ENCODE assay signal across 19 cellular contexts in the genomic region with DNA sequence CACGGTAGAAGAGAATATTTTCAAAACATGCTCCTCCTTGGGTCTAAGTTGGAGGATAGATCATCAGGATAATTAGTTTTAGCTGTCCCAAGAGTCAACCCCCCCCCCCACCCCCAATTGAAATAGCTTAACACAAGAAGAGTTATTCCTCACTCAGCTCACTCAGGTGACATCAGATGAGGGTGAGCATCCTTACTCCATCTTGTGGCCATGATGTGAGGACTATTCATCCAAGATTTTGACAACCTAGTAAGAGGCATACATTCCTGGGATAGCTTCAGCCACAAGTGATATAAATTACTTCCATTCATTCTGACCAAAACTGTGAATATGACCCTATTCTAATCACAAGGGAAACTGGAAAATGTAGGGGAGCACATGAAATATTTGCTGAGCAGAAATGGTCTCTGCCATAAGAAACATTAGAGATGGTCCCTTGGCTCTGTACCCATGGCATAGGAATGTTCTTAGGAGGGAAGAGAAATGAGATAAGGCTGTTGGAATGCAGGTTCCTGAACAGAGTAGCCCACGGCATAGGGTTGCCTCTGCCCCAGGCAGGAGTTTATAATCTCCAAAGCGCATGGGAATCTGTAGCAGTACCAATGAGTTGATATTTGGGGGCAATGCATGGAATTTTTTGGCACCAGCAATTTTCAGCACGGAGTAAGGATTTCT.
DNase-seq lines count a peak whose midpoint lies in the region; TF ChIP-seq lines count a peak whose summit lies in the region.
"Had no signal": no experiment of that assay in that cellular context is flagged by ENCODE, and none has a peak within 500 bp of the region (broad histone marks: within the 10 kb centered on the region; RNA-seq: fewer than 3 reads in every experiment).

No MANE protein-coding gene starts in this region.

- no peak overlapping the region for H2BK15ac ChIP-seq in mesendoderm (replicated peaks; ENCODE audit: low read depth)

- H3K27ac Mint-ChIP-seq in type B pancreatic cell = peak overlapping the region; percentile 13
- H3K27ac Mint-ChIP-seq: CD4-positive, CD25-positive, alpha-beta regulatory T cell; H9 had no signal

- H2BK120ac ChIP-seq in mesendoderm (ENCODE audit: low read depth, low read length) = no peak overlapping the region

- H3K56ac ChIP-seq in mesendoderm (ENCODE audit: low read length) = no peak overlapping the region

- no peak overlapping the region for H3K9ac ChIP-seq in mesendoderm (ENCODE audit: low read length)
- H3K9ac ChIP-seq: GM23248 had no signal

- no peaks in the 10 kb centered on the region for H3K36me3 Mint-ChIP-seq in type B pancreatic cell
- H3K36me3 Mint-ChIP-seq: CD4-positive, CD25-positive, alpha-beta regulatory T cell had no signal

- H3K27me3 ChIP-seq in SJCRH30 (no peaks in the 10 kb centered on the region), mesendoderm (ENCODE audit: insufficient read depth, low read length, poor library complexity) (no peaks in the 10 kb centered on the region), testis (no peaks in the 10 kb centered on the region), thyroid gland (no peaks in the 10 kb centered on the region)
- H3K27me3 ChIP-seq: Peyer's patch had no signal

- H3K36me3 ChIP-seq in SJCRH30 (no peaks in the 10 kb centered on the region), mesendoderm (ENCODE audit: control insufficient read depth, insufficient read depth, low read length) (no peaks in the 10 kb centered on the region), testis (ENCODE audit: low read depth, missing control alignments) (no peaks in the 10 kb centered on the region), thyroid gland (no peaks in the 10 kb centered on the region)
- H3K36me3 ChIP-seq: Peyer's patch had no signal

- peaks cover 16% of the 10 kb centered on the region for H3K9me3 Mint-ChIP-seq in type B pancreatic cell
- H3K9me3 Mint-ChIP-seq: H9 had no signal

- H3K27ac ChIP-seq in SJCRH30 = no peak overlapping the region
- H3K27ac ChIP-seq in mesendoderm (ENCODE audit: low read depth, low read length) = no peak overlapping the region
- no peak overlapping the region for H3K27ac ChIP-seq in testis
- no peak overlapping the region for H3K27ac ChIP-seq in thyroid gland
- H3K27ac ChIP-seq: GM23248, HL-60, Peyer's patch had no signal

- H2BK5ac ChIP-seq in mesendoderm (ENCODE audit: low read length) = no peak overlapping the region

- no peaks in the 10 kb centered on the region for H3K79me1 ChIP-seq in mesendoderm (ENCODE audit: low read length)

- DNase-seq in Daoy (ENCODE audit: low read depth) = peak; percentile 25
- peak; percentile 47 to 48 for DNase-seq in SJCRH30
- peak; percentile 88 for DNase-seq in mesendoderm
- no peak for DNase-seq in type B pancreatic cell (ENCODE audit: extremely low spot score, unreplicated experiment)
- DNase-seq in testis = no peak
- no peak for DNase-seq in NCI-H1105 treated with DMSO at 0.1 percent for 48 hours (lab: John Stamatoyannopoulos, UW)
- no peak for DNase-seq in thyroid gland
- DNase-seq: CD4-positive, CD25-positive, alpha-beta regulatory T cell; DMS79; GM23248; H9; KG1; NCI-H1092 treated with DMSO at 0.1 percent for 48 hours; NCI-H146; NCI-H2029 treated with DMSO at 0.1 percent for 48 hours; NCI-H524 treated with DMSO at 0.1 percent for 48 hours; Peyer's patch had no signal

- no peak overlapping the region for H3K23ac ChIP-seq in mesendoderm (ENCODE audit: low read length)

- H3K18ac ChIP-seq in mesendoderm (ENCODE audit: low read length) = no peak overlapping the region

- WGBS in mesendoderm (ENCODE audit: extremely low coverage, insufficient coverage, low lambda C conversion rate) = no CpG with 5 or more reads among the region's 4 CpGs
- WGBS in testis, 2 donors = 58 to 74% methylated on average over 4 of the region's 4 CpGs
- WGBS in thyroid gland, 2 donors = 56 to 69% methylated on average over 4 of the region's 4 CpGs

- H3K79me2 ChIP-seq in mesendoderm (ENCODE audit: control insufficient read depth, insufficient read depth, low read length) = no peaks in the 10 kb centered on the region

- H3K4ac ChIP-seq in mesendoderm (ENCODE audit: low read depth, low read length) = no peak overlapping the region

- H4K5ac ChIP-seq in mesendoderm (ENCODE audit: low read length) = no peak overlapping the region

- H3K4me2 ChIP-seq in mesendoderm (ENCODE audit: low read length) = no peak overlapping the region

- no peak overlapping the region for H3K4me3 ChIP-seq in SJCRH30
- no peak overlapping the region for H3K4me3 ChIP-seq in mesendoderm (ENCODE audit: low read length)
- H3K4me3 ChIP-seq in testis = no peak overlapping the region
- no peak overlapping the region for H3K4me3 ChIP-seq in thyroid gland (replicated peaks in 1 of 3)
- H3K4me3 ChIP-seq: GM12878, GM23248, Peyer's patch had no signal

- no peak for TF ChIP-seq CTCF in type B pancreatic cell (conservative IDR thresholded peaks at IDR 0.05)
- no peak for TF ChIP-seq CTCF in testis (IDR thresholded peaks at IDR 0.05)
- no peak for TF ChIP-seq CTCF in thyroid gland (IDR thresholded peaks at IDR 0.05)

- intact Hi-C loops in testis (cut with DNase I; ENCODE audit: low total_unique reads) (no loop called here), thyroid gland (cut with DNase I) (no loop called here)

- peaks cover 61% of the 10 kb centered on the region for H3K4me1 Mint-ChIP-seq in type B pancreatic cell (ENCODE audit: unreplicated experiment)
- H3K4me1 Mint-ChIP-seq: CD4-positive, CD25-positive, alpha-beta regulatory T cell had no signal

- no peak overlapping the region for H4K8ac ChIP-seq in mesendoderm (ENCODE audit: low read depth, low read length)

- H3K4me3 Mint-ChIP-seq in type B pancreatic cell = no peak overlapping the region
- H3K4me3 Mint-ChIP-seq: CD4-positive, CD25-positive, alpha-beta regulatory T cell; H9 had no signal

- H3K4me1 ChIP-seq in SJCRH30 = peaks cover 20% of the 10 kb centered on the region
- H3K4me1 ChIP-seq in mesendoderm (ENCODE audit: control insufficient read depth, low read depth, low read length) = peaks cover 4% of the 10 kb centered on the region
- H3K4me1 ChIP-seq in testis = no peaks in the 10 kb centered on the region
- no peaks in the 10 kb centered on the region for H3K4me1 ChIP-seq in thyroid gland
- H3K4me1 ChIP-seq: Peyer's patch had no signal

- no peak overlapping the region for H2AK5ac ChIP-seq in mesendoderm (ENCODE audit: low read length)

- H3K9me3 ChIP-seq in SJCRH30 (replicated peaks) (no peaks in the 10 kb centered on the region), testis (no peaks in the 10 kb centered on the region), thyroid gland (no peaks in the 10 kb centered on the region)
- H3K9me3 ChIP-seq: Peyer's patch had no signal

- H3K27me3 Mint-ChIP-seq in type B pancreatic cell = no peaks in the 10 kb centered on the region
- H3K27me3 Mint-ChIP-seq: CD4-positive, CD25-positive, alpha-beta regulatory T cell had no signal

- TF ChIP-seq POLR2A in testis (IDR thresholded peaks at IDR 0.05) (no peak), thyroid gland (IDR thresholded peaks at IDR 0.05) (no peak)

Comparison
In these comparisons a context has a peak if more than half of its experiments do, and no peak if none do; other contexts are left out.
1. DNase-seq: peak in Daoy (single experiment), SJCRH30 (2 of 2) and mesendoderm (single experiment); none in type B pancreatic cell (single experiment), testis (single experiment), NCI-H1105 treated with DMSO at 0.1 percent for 48 hours (single experiment) and thyroid gland (0 of 2).